26 cellular contexts compared by ENCODE assay signal in the genomic region with DNA sequence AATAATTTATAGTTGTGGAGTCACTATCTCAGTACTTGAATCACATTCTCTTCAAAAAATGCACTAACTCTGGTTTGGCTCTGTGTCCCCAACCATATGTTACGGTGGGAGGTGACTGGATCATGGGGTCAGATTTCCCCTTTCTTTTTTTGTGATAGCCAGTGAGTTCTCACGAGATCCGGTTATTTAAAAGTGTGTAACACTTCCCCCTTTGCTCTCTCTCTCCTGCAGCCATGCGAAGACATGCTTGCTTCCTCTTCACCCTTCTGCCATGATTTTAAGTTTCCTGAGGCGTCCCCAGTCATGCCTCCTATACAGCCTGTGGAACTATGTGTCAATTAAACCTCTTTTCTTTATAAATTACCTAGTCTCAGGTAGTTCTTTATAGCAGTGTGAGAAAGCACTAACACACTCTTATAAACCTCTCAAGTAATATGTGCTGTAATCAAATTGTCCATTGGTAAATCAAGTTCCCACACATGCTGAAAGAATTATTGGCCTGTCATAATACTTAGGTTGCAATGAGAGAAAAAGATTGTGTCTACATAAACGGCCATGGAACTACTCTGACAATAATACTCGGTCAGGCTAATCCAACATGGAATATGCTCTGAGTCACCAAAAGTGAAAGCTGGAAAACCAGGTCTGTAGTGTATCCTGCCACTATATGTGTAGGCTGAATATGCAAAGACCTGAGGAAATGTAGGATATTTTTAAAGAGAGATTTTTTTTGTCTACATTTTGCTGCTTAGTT.
DNase-seq lines count a peak whose midpoint lies in the region.
"Had no signal": no experiment of that assay in that cellular context is flagged by ENCODE, and none has a peak within 500 bp of the region (broad histone marks: within the 10 kb centered on the region; RNA-seq: fewer than 3 reads in every experiment).

No MANE protein-coding gene starts in this region.

- H3K27ac ChIP-seq in SJCRH30, result no peak overlapping the region
- H3K27ac ChIP-seq: A549, body of pancreas, heart right ventricle, HL-60, neutrophil, stomach, thyroid gland, uterus had no signal

- H3K4me3 ChIP-seq in SJCRH30, result no peak overlapping the region
- H3K4me3 ChIP-seq: A549, body of pancreas, heart right ventricle, stomach, thyroid gland, uterus had no signal

- no peaks in the 10 kb centered on the region for H3K36me3 ChIP-seq in SJCRH30
- H3K36me3 ChIP-seq: heart right ventricle, neutrophil, stomach, thyroid gland, uterus had no signal

- H3K4me1 ChIP-seq in SJCRH30, result peaks cover 4% of the 10 kb centered on the region; the same call in 1 of the 2 replicates
- H3K4me1 ChIP-seq: A549, body of pancreas, heart right ventricle, stomach, thyroid gland, uterus had no signal

- no peaks in the 10 kb centered on the region for H3K9me3 ChIP-seq in SJCRH30 (replicated peaks)
- H3K9me3 ChIP-seq: A549, body of pancreas, heart right ventricle, neutrophil, stomach, thyroid gland, uterus had no signal

- DNase-seq in NCI-H2171 treated with DMSO at 0.1 percent for 48 hours (lab: John Stamatoyannopoulos, UW) (peak; percentile 26), NCI-H2171 (lab: John Stamatoyannopoulos, UW) (no peak), SJCRH30 (peak; percentile 3 to 24), dermis blood vessel endothelial cell (peak; percentile 21), renal cortical epithelial cell (ENCODE audit: low read depth) (peak; percentile 6), RPMI8226 (no peak), activated T-cell treated with anti-CD3 and anti-CD28 coated beads for 4 hours (no peak), NOMO-1 treated with DMSO at 0.1 percent for 48 hours (lab: John Stamatoyannopoulos, UW; ENCODE audit: unreplicated experiment) (no peak)
- DNase-seq: activated CD4-positive, alpha-beta T cell treated with anti-CD3 and anti-CD28 coated beads, Interleukin-2, amount 50 U/mL, for 48 hours; activated naive CD8-positive, alpha-beta T cell treated with anti-CD3 and anti-CD28 coated beads, Interleukin-2, amount 50 U/mL, for 24 hours; activated T-cell treated with anti-CD3 and anti-CD28 coated beads, Interleukin-2, amount 50 U/mL, for 72 hours; body of pancreas; heart right ventricle; midbrain; naive B cell; NCI-H146; NCI-H510A; NK-92 treated with Interleukin-12 subunit alpha and Interleukin-12 subunit beta, amount 100 ng/mL, for 24 hours; posterior cingulate gyrus; stimulated activated CD4-positive, alpha-beta T cell treated with anti-CD3 and anti-CD28 coated beads, Interleukin-2, amount 100 ng/mL, for 48 hours; stomach; thyroid gland; uterus had no signal

- no peaks in the 10 kb centered on the region for H3K27me3 ChIP-seq in SJCRH30
- H3K27me3 ChIP-seq: body of pancreas, heart right ventricle, neutrophil, stomach, thyroid gland, uterus had no signal

Comparison
In these comparisons a context has a peak if more than half of its experiments do, and no peak if none do; other contexts are left out.
1. DNase-seq: peak in NCI-H2171 treated with DMSO at 0.1 percent for 48 hours (single experiment), SJCRH30 (2 of 2), dermis blood vessel endothelial cell (single experiment) and renal cortical epithelial cell (single experiment); none in NCI-H2171 (single experiment), RPMI8226 (single experiment), activated T-cell treated with anti-CD3 and anti-CD28 coated beads for 4 hours (single experiment) and NOMO-1 treated with DMSO at 0.1 percent for 48 hours (single experiment).